9 cellular contexts compared by ENCODE assay signal in genomic region chr17:2084129-2084765, GRCh38. TPM values are rescaled to one million over a fixed set of nuclear protein-coding genes. Genes with fewer than 3 reads are reported as not detected.
DNase-seq lines count a peak whose midpoint lies in the region; ATAC-seq, FAIRE-seq and TF ChIP-seq lines count a peak whose summit lies in the region.
"Had no signal": no experiment of that assay in that cellular context is flagged by ENCODE, and none has a peak within 500 bp of the region (broad histone marks: within the 10 kb centered on the region; RNA-seq: fewer than 3 reads in every experiment).

No MANE protein-coding gene starts in this region.

- no peak for FAIRE-seq in HepG2 (lab: Jason Lieb, UNC)

- DNase-seq in HepG2 (ENCODE audit: low spot score) (no peak), dorsolateral prefrontal cortex (no peak), SIG-M5 treated with dmso at 0.1 percent for 504 hours (lab: John Stamatoyannopoulos, UW; ENCODE audit: unreplicated experiment) (no peak), NCI-H1417 (lab: John Stamatoyannopoulos, UW) (no peak)
- DNase-seq in stimulated activated naive CD8-positive, alpha-beta T cell treated with anti-CD3 and anti-CD28 coated beads, Interleukin-15, Interleukin-2, amounts not matched to agents 100 U/mL and 50 U/mL, for 24 hours: no peak
- DNase-seq: CD4-positive, alpha-beta memory T cell had no signal

- H3K4me1 ChIP-seq in liver (ENCODE audit: control insufficient read depth in 4 of 4, insufficient read depth in 4 of 4, low read length in 3 of 4) (peaks cover 2 to 27% (median 17%) of the 10 kb centered on the region in 4 donors), HepG2 (ENCODE audit: insufficient read depth, low read length) (peaks cover 32% of the 10 kb centered on the region), mucosa of rectum (ENCODE audit: control insufficient read depth in 2 of 2, insufficient read depth in 2 of 2, low read length in 2 of 2) (peaks cover 62 to 64% of the 10 kb centered on the region in 2 donors)

- POLR2A ChIA-PET in HepG2 (lab: Yijun Ruan, JAX): no interaction called here

- in situ Hi-C loops in HepG2 (cut with HindIII; ENCODE audit: extremely low pct_ligation_motif_present, low pct_unique_long_range_greater_than_20kb): no loop called here

- no peaks in the 10 kb centered on the region for H4K20me1 ChIP-seq in HepG2 (ENCODE audit: insufficient read depth, low read length)

- no peak overlapping the region for H2AFZ ChIP-seq in HepG2 (ENCODE audit: low read length)

- H3K27ac ChIP-seq in liver (ENCODE audit: low read depth in 1 of 2, low read length in 2 of 2): peak overlapping the region; percentile 64 to 79
- no peak overlapping the region for H3K27ac ChIP-seq in HepG2 (ENCODE audit: extremely low read length, insufficient read depth, low read length)
- H3K27ac ChIP-seq in dorsolateral prefrontal cortex: peak overlapping the region in 49 of 59 donors; percentile 0 to 89 (median 56)
- peak overlapping the region; percentile 96 to 97 for H3K27ac ChIP-seq in mucosa of rectum (ENCODE audit: low read depth in 2 of 2, low read length in 2 of 2)

- 64% methylated on average over 8 of the region's 8 CpGs for whole genome bisulfite sequencing in liver
- 100% methylated on average over 5 of the region's 8 CpGs for WGBS in HepG2 (ENCODE audit: low lambda C conversion rate)

- H3K4me3 ChIP-seq in liver (ENCODE audit: low read depth in 1 of 3, low read length in 3 of 3) (no peak overlapping the region), HepG2 (replicated peaks in 1 of 3; ENCODE audit: insufficient read depth in 1 of 3, low read depth in 2 of 3, low read length in 3 of 3) (no peak overlapping the region), dorsolateral prefrontal cortex (no peak overlapping the region), mucosa of rectum (ENCODE audit: low read length in 2 of 2) (peak overlapping the region in 1 of 2 donors; percentile 42)

- H3K27me3 ChIP-seq in liver (ENCODE audit: control insufficient read depth in 4 of 4, insufficient read depth in 4 of 4, low read length in 3 of 4) (no peaks in the 10 kb centered on the region), HepG2 (ENCODE audit: control insufficient read depth in 1 of 2, insufficient read depth in 2 of 2, low read length in 2 of 2) (no peaks in the 10 kb centered on the region), dorsolateral prefrontal cortex (no peaks in the 10 kb centered on the region), mucosa of rectum (ENCODE audit: control insufficient read depth in 2 of 2, insufficient read depth in 2 of 2, low read length in 2 of 2) (no peaks in the 10 kb centered on the region)

- ATAC-seq in HepG2: no peak; the same call in 2 of the 3 replicates
- ATAC-seq in stimulated activated naive CD8-positive, alpha-beta T cell treated with anti-CD3 and anti-CD28 coated beads, Interleukin-15, Interleukin-2, amounts not matched to agents 100 U/mL and 50 U/mL, for 24 hours: no peak
- ATAC-seq in HG03196 (IDR thresholded peaks at IDR 0.05; ENCODE audit: unreplicated experiment): no peak

- intact Hi-C loops in HepG2 (cut with micrococcal nuclease; ENCODE audit: unreplicated experiment): no loop called here
- intact Hi-C loops in dorsolateral prefrontal cortex (cut with DNase I): no loop called here

- no peak overlapping the region for H3K4me2 ChIP-seq in HepG2 (ENCODE audit: low read depth, low read length)

- peak overlapping the region in 1 of 2 donors; percentile 45 for H3K9ac ChIP-seq in liver (ENCODE audit: low read depth in 1 of 2, low read length in 2 of 2)
- H3K9ac ChIP-seq in HepG2 (ENCODE audit: insufficient read depth, low read depth, low read length): no peak overlapping the region
- peak overlapping the region; percentile 70 to 80 for H3K9ac ChIP-seq in mucosa of rectum (ENCODE audit: low read depth in 1 of 2, low read length in 2 of 2)

- H3K36me3 ChIP-seq in liver (ENCODE audit: control insufficient read depth in 4 of 4, insufficient read depth in 3 of 4, low read depth in 1 of 4, low read length in 3 of 4): peaks cover 1 to 8% (median 5%) of the 10 kb centered on the region in 4 donors
- H3K36me3 ChIP-seq in HepG2 (replicated peaks in 1 of 2; ENCODE audit: control insufficient read depth in 1 of 2, insufficient read depth in 2 of 2, low read length in 2 of 2): peaks cover 5 to 28% of the 10 kb centered on the region in 2 experiments; a peak in 4 of 5 replicates
- H3K36me3 ChIP-seq in mucosa of rectum (ENCODE audit: control insufficient read depth in 2 of 2, insufficient read depth in 2 of 2, low read length in 2 of 2): peaks cover 12 to 19% of the 10 kb centered on the region in 2 donors

- H3K79me2 ChIP-seq in HepG2 (ENCODE audit: insufficient read depth, low read length): no peaks in the 10 kb centered on the region

- H3K9me3 ChIP-seq in liver (ENCODE audit: control insufficient read depth in 4 of 4, low read length in 3 of 4) (no peaks in the 10 kb centered on the region), HepG2 (ENCODE audit: low read length) (no peaks in the 10 kb centered on the region), mucosa of rectum (ENCODE audit: control insufficient read depth in 2 of 2, low read length in 2 of 2) (no peaks in the 10 kb centered on the region)

- TF ChIP-seq EP300 in HepG2 (IDR thresholded peaks at IDR 0.05; ENCODE audit: low read depth in 2 of 2, low read length in 2 of 2) (no peak), HepG2 (CRISPR knock-in tag; IDR thresholded peaks at IDR 0.05; ENCODE audit: borderline replicate concordance) (no peak)

- no TSS peak for BruUV-seq in HepG2 (replicated peaks; lab: Mats Ljungman, UMichigan)

- CTCF ChIA-PET in HepG2 (lab: Yijun Ruan, JAX; ENCODE audit: low intra/inter-chr PET ratio, low total read pairs): no interaction called here

- TF ChIP-seq CTCF in liver (IDR thresholded peaks at IDR 0.05; ENCODE audit: low read depth, low read length, missing input control): no peak
- no peak for TF ChIP-seq CTCF in HepG2 (CRISPR knock-in tag; IDR thresholded peaks at IDR 0.05)
- no peak for TF ChIP-seq CTCF in dorsolateral prefrontal cortex (IDR thresholded peaks at IDR 0.05 in 54 of 56, conservative IDR thresholded peaks at IDR 0.05 in 2 of 56; ENCODE audit: low read depth in 1 of 56, partially characterized antibody in 56 of 56)

- TF ChIP-seq RAD21 in liver (IDR thresholded peaks at IDR 0.05): no peak
- no peak for TF ChIP-seq RAD21 in HepG2 (CRISPR knock-in tag; IDR thresholded peaks at IDR 0.05)

- TF ChIP-seq POLR2A in HepG2 (IDR thresholded peaks at IDR 0.05; ENCODE audit: insufficient read depth in 1 of 2, low read depth in 2 of 2, low read length in 2 of 2): no peak

RNA-seq across cellular contexts. Expression of gene HIC1, which starts 29.3 kb away (rescaled TPM):
- total RNA-seq in liver: 1 to 10 TPM; 3.9 to 4.8 TPM
- polyA plus RNA-seq in liver: 1 to 10 TPM in 1 of 2 donors, under 1 TPM in 1; 0.44 to 3.5 TPM
- total RNA-seq in HepG2 (2016; rRNA removed; fragmentation: Illumina TruSeq; extraction: Trizol): 0.31 TPM in 1 of 2 replicates, not detected in the other
- total RNA-seq in HepG2 (2016; cell fraction: cytosol; rRNA removed; fragmentation: Illumina TruSeq; extraction: Trizol; ENCODE audit: low read depth): not detected in 2 replicates
- total RNA-seq in HepG2 (2016; cell fraction: insoluble cytoplasmic fraction; rRNA removed; fragmentation: Illumina TruSeq; extraction: Trizol): 0.12 and 0.26 TPM in 2 replicates
- 0.06 and 0.07 TPM in 2 replicates for total RNA-seq in HepG2 (2016; cell fraction: membrane; rRNA removed; fragmentation: Illumina TruSeq; extraction: Trizol)
- total RNA-seq in HepG2 (2016; cell fraction: nucleus; rRNA removed; fragmentation: Illumina TruSeq; extraction: Trizol): not detected in 2 replicates
- polyA plus RNA-seq in HepG2 (2011; rRNA removed): 0.04 and 0.10 TPM in 2 replicates
- 0.09 and 0.12 TPM in 2 replicates for polyA plus RNA-seq in HepG2 (2011; cell fraction: cytosol; rRNA removed)
- polyA plus RNA-seq in HepG2 (2011; cell fraction: nucleus; rRNA removed): 1.1 and 1.2 TPM in 2 replicates
- 0.23 and 0.39 TPM in 2 replicates for polyA plus RNA-seq in HepG2 (2012)
- not detected in 2 replicates for polyA plus RNA-seq in HepG2 (2016; cell fraction: cytosol; fragmentation: Illumina TruSeq; extraction: Trizol; ENCODE audit: low read depth)
- polyA plus RNA-seq in HepG2 (2016; cell fraction: insoluble cytoplasmic fraction; fragmentation: Illumina TruSeq; extraction: Trizol; ENCODE audit: low read depth): 0.08 TPM in 1 of 2 replicates, not detected in the other
- polyA plus RNA-seq in HepG2 (2016; cell fraction: membrane; fragmentation: Illumina TruSeq; extraction: Trizol; ENCODE audit: low read depth): 0.06 and 0.09 TPM in 2 replicates
- 0.84 TPM in 1 of 2 replicates, not detected in the other for polyA plus RNA-seq in HepG2 (2016; cell fraction: nucleus; fragmentation: Illumina TruSeq; extraction: Trizol; ENCODE audit: insufficient read depth, low read depth)
- polyA minus RNA-seq in HepG2 (2011; rRNA and poly(A)+ RNA removed; ENCODE audit: low replicate concordance): 0.12 and 0.56 TPM in 2 replicates
- polyA minus RNA-seq in HepG2 (2011; cell fraction: cytosol; rRNA and poly(A)+ RNA removed): not detected in 2 replicates
- 0.12 and 0.13 TPM in 2 replicates for polyA minus RNA-seq in HepG2 (2011; cell fraction: nucleus; rRNA and poly(A)+ RNA removed)
- total RNA-seq in dorsolateral prefrontal cortex: 10 to 100 TPM in 18 of 120 experiments, 1 to 10 TPM in 102; 1.6 to 17.4 (median 6.5) TPM

RNA-seq across cellular contexts. Expression of gene OVCA2, which starts 42.4 kb away (rescaled TPM):
- total RNA-seq in liver (10 to 100 TPM; 16.1 to 17.2 TPM), HepG2 (2016; rRNA removed; fragmentation: Illumina TruSeq; extraction: Trizol) (28.2 and 28.5 TPM in 2 replicates), dorsolateral prefrontal cortex (10 to 100 TPM in 108 of 120 experiments, 1 to 10 TPM in 12; 6.6 to 29.4 (median 16.4) TPM)
- polyA plus RNA-seq in liver (10 to 100 TPM; 30.3 to 30.6 TPM), HepG2 (2011; rRNA removed) (23.7 and 30.7 TPM in 2 replicates)
- total RNA-seq in HepG2 (2016; cell fraction: cytosol; rRNA removed; fragmentation: Illumina TruSeq; extraction: Trizol; ENCODE audit: low read depth): 14.6 and 20.0 TPM in 2 replicates
- 30.5 and 31.5 TPM in 2 replicates for total RNA-seq in HepG2 (2016; cell fraction: insoluble cytoplasmic fraction; rRNA removed; fragmentation: Illumina TruSeq; extraction: Trizol)
- total RNA-seq in HepG2 (2016; cell fraction: membrane; rRNA removed; fragmentation: Illumina TruSeq; extraction: Trizol): 29.3 and 32.1 TPM in 2 replicates
- total RNA-seq in HepG2 (2016; cell fraction: nucleus; rRNA removed; fragmentation: Illumina TruSeq; extraction: Trizol): 13.5 and 15.0 TPM in 2 replicates
- 28.7 and 32.0 TPM in 2 replicates for polyA plus RNA-seq in HepG2 (2011; cell fraction: cytosol; rRNA removed)
- 12.2 and 17.3 TPM in 2 replicates for polyA plus RNA-seq in HepG2 (2011; cell fraction: nucleus; rRNA removed)
- polyA plus RNA-seq in HepG2 (2012): 7.1 and 10.8 TPM in 2 replicates
- 21.4 and 25.7 TPM in 2 replicates for polyA plus RNA-seq in HepG2 (2016; cell fraction: cytosol; fragmentation: Illumina TruSeq; extraction: Trizol; ENCODE audit: low read depth)
- 30.2 and 32.2 TPM in 2 replicates for polyA plus RNA-seq in HepG2 (2016; cell fraction: insoluble cytoplasmic fraction; fragmentation: Illumina TruSeq; extraction: Trizol; ENCODE audit: low read depth)
- 25.8 and 29.0 TPM in 2 replicates for polyA plus RNA-seq in HepG2 (2016; cell fraction: membrane; fragmentation: Illumina TruSeq; extraction: Trizol; ENCODE audit: low read depth)
- 19.9 and 28.4 TPM in 2 replicates for polyA plus RNA-seq in HepG2 (2016; cell fraction: nucleus; fragmentation: Illumina TruSeq; extraction: Trizol; ENCODE audit: insufficient read depth, low read depth)
- 18.1 and 38.8 TPM in 2 replicates for polyA minus RNA-seq in HepG2 (2011; rRNA and poly(A)+ RNA removed; ENCODE audit: low replicate concordance)
- 2.6 and 5.9 TPM in 2 replicates for polyA minus RNA-seq in HepG2 (2011; cell fraction: cytosol; rRNA and poly(A)+ RNA removed)
- 1.7 TPM in 1 of 2 replicates, not detected in the other for polyA minus RNA-seq in HepG2 (2011; cell fraction: nucleus; rRNA and poly(A)+ RNA removed)

RNA-seq across cellular contexts. Expression of gene DPH1, which starts 54.3 kb away (rescaled TPM):
- total RNA-seq in liver (10 to 100 TPM in 1 of 2 donors, 1 to 10 TPM in 1; 9.8 to 24.6 TPM), HepG2 (2016; rRNA removed; fragmentation: Illumina TruSeq; extraction: Trizol) (14.5 and 25.3 TPM in 2 replicates), dorsolateral prefrontal cortex (100 to 1,000 TPM in 30 of 120 experiments, 10 to 100 TPM in 90; 57.6 to 158 (median 87.2) TPM)
- polyA plus RNA-seq in liver (10 to 100 TPM; 17.5 to 21.2 TPM), HepG2 (2011; rRNA removed) (42.8 and 49.5 TPM in 2 replicates)
- 12.1 and 14.2 TPM in 2 replicates for total RNA-seq in HepG2 (2016; cell fraction: cytosol; rRNA removed; fragmentation: Illumina TruSeq; extraction: Trizol; ENCODE audit: low read depth)
- 12.8 and 22.5 TPM in 2 replicates for total RNA-seq in HepG2 (2016; cell fraction: insoluble cytoplasmic fraction; rRNA removed; fragmentation: Illumina TruSeq; extraction: Trizol)
- total RNA-seq in HepG2 (2016; cell fraction: membrane; rRNA removed; fragmentation: Illumina TruSeq; extraction: Trizol): 10.3 and 14.0 TPM in 2 replicates
- total RNA-seq in HepG2 (2016; cell fraction: nucleus; rRNA removed; fragmentation: Illumina TruSeq; extraction: Trizol): 16.5 and 22.6 TPM in 2 replicates
- polyA plus RNA-seq in HepG2 (2011; cell fraction: cytosol; rRNA removed): 18.9 and 24.7 TPM in 2 replicates
- 184 and 197 TPM in 2 replicates for polyA plus RNA-seq in HepG2 (2011; cell fraction: nucleus; rRNA removed)
- 22.1 and 23.1 TPM in 2 replicates for polyA plus RNA-seq in HepG2 (2012)
- 2.9 and 3.9 TPM in 2 replicates for polyA plus RNA-seq in HepG2 (2016; cell fraction: cytosol; fragmentation: Illumina TruSeq; extraction: Trizol; ENCODE audit: low read depth)
- polyA plus RNA-seq in HepG2 (2016; cell fraction: insoluble cytoplasmic fraction; fragmentation: Illumina TruSeq; extraction: Trizol; ENCODE audit: low read depth): 12.2 and 15.0 TPM in 2 replicates
- 3.9 and 4.7 TPM in 2 replicates for polyA plus RNA-seq in HepG2 (2016; cell fraction: membrane; fragmentation: Illumina TruSeq; extraction: Trizol; ENCODE audit: low read depth)
- polyA plus RNA-seq in HepG2 (2016; cell fraction: nucleus; fragmentation: Illumina TruSeq; extraction: Trizol; ENCODE audit: insufficient read depth, low read depth): 54.3 and 66.6 TPM in 2 replicates
- polyA minus RNA-seq in HepG2 (2011; rRNA and poly(A)+ RNA removed; ENCODE audit: low replicate concordance): 82.1 and 106 TPM in 2 replicates
- 15.1 and 19.0 TPM in 2 replicates for polyA minus RNA-seq in HepG2 (2011; cell fraction: cytosol; rRNA and poly(A)+ RNA removed)
- 33.1 and 46.4 TPM in 2 replicates for polyA minus RNA-seq in HepG2 (2011; cell fraction: nucleus; rRNA and poly(A)+ RNA removed)

RNA-seq across cellular contexts. Expression of gene RTN4RL1, which starts 59.1 kb away (rescaled TPM):
- total RNA-seq in liver (1 to 10 TPM in 1 of 2 donors, under 1 TPM in 1; 0.65 to 1.8 TPM), HepG2 (2016; rRNA removed; fragmentation: Illumina TruSeq; extraction: Trizol) (not detected in 2 replicates), dorsolateral prefrontal cortex (10 to 100 TPM in 119 of 120 experiments, 1 to 10 TPM in 1; 4.8 to 43.6 (median 22.0) TPM)
- polyA plus RNA-seq in liver (1 to 10 TPM in 1 of 2 donors, under 1 TPM in 1; 0.04 to 5.4 TPM), HepG2 (2011; rRNA removed) (0.01 TPM in 1 of 2 replicates, not detected in the other)
- not detected in 2 replicates for total RNA-seq in HepG2 (2016; cell fraction: cytosol; rRNA removed; fragmentation: Illumina TruSeq; extraction: Trizol; ENCODE audit: low read depth)
- total RNA-seq in HepG2 (2016; cell fraction: insoluble cytoplasmic fraction; rRNA removed; fragmentation: Illumina TruSeq; extraction: Trizol): not detected in 2 replicates
- not detected in 2 replicates for total RNA-seq in HepG2 (2016; cell fraction: membrane; rRNA removed; fragmentation: Illumina TruSeq; extraction: Trizol)
- total RNA-seq in HepG2 (2016; cell fraction: nucleus; rRNA removed; fragmentation: Illumina TruSeq; extraction: Trizol): not detected in 2 replicates
- not detected in 2 replicates for polyA plus RNA-seq in HepG2 (2011; cell fraction: cytosol; rRNA removed)
- polyA plus RNA-seq in HepG2 (2011; cell fraction: nucleus; rRNA removed): not detected in 2 replicates
- not detected in 2 replicates for polyA plus RNA-seq in HepG2 (2012)
- polyA plus RNA-seq in HepG2 (2016; cell fraction: cytosol; fragmentation: Illumina TruSeq; extraction: Trizol; ENCODE audit: low read depth): not detected in 2 replicates
- polyA plus RNA-seq in HepG2 (2016; cell fraction: insoluble cytoplasmic fraction; fragmentation: Illumina TruSeq; extraction: Trizol; ENCODE audit: low read depth): not detected in 2 replicates
- polyA plus RNA-seq in HepG2 (2016; cell fraction: membrane; fragmentation: Illumina TruSeq; extraction: Trizol; ENCODE audit: low read depth): 0.05 TPM in 1 of 2 replicates, not detected in the other
- not detected in 2 replicates for polyA plus RNA-seq in HepG2 (2016; cell fraction: nucleus; fragmentation: Illumina TruSeq; extraction: Trizol; ENCODE audit: insufficient read depth, low read depth)
- polyA minus RNA-seq in HepG2 (2011; rRNA and poly(A)+ RNA removed; ENCODE audit: low replicate concordance): 0.08 TPM in 1 of 2 replicates, not detected in the other
- not detected in 2 replicates for polyA minus RNA-seq in HepG2 (2011; cell fraction: cytosol; rRNA and poly(A)+ RNA removed)
- polyA minus RNA-seq in HepG2 (2011; cell fraction: nucleus; rRNA and poly(A)+ RNA removed): not detected in 2 replicates
